ENCODE assay signal across 8 cellular contexts in genomic region chr14:93430319-93430801, GRCh38. TPM values are rescaled to one million over a fixed set of nuclear protein-coding genes. Genes with fewer than 3 reads are reported as not detected.
DNase-seq lines count a peak whose midpoint lies in the region; ATAC-seq and TF ChIP-seq lines count a peak whose summit lies in the region.
"Had no signal": no experiment of that assay in that cellular context is flagged by ENCODE, and none has a peak within 500 bp of the region (broad histone marks: within the 10 kb centered on the region; RNA-seq: fewer than 3 reads in every experiment).

No MANE protein-coding gene starts in this region.

- peaks cover 10% of the 10 kb centered on the region for H3K9me3 ChIP-seq in mucosa of descending colon

- DNase-seq in NCI-H1417 (lab: John Stamatoyannopoulos, UW), result peak; percentile 88 to 94 (median 90)
- peak; percentile 65 for DNase-seq in SHP77 treated with DMSO at 0.1 percent for 48 hours (lab: John Stamatoyannopoulos, UW)
- peak; percentile 38 for DNase-seq in iPS DF 4.7 (ENCODE audit: extremely low read depth, low spot score)
- peak in 40 of 49 donors; percentile 12 to 77 (median 46) for DNase-seq in substantia nigra (lab: John Stamatoyannopoulos, UW)
- DNase-seq in activated naive CD4-positive, alpha-beta T cell (lab: John Stamatoyannopoulos, UW), result no peak
- no peak for DNase-seq in mucosa of descending colon
- no peak for DNase-seq in NOMO-1 treated with DMSO at 0.1 percent for 48 hours (lab: John Stamatoyannopoulos, UW; ENCODE audit: unreplicated experiment)

- no peak for ATAC-seq in mucosa of descending colon

- peak overlapping the region; percentile 19 for H3K27ac ChIP-seq in substantia nigra (ENCODE audit: low read depth, low read length, poor library complexity, severe bottlenecking)

- H3K36me3 ChIP-seq in mucosa of descending colon (ENCODE audit: low read depth), result no peaks in the 10 kb centered on the region

- intact Hi-C loops in mucosa of descending colon (cut with DNase I, micrococcal nuclease), result no loop called here

- TF ChIP-seq CTCF in mucosa of descending colon (IDR thresholded peaks at IDR 0.05), result no peak

- H3K4me3 ChIP-seq in mucosa of descending colon, result no peak overlapping the region

- no peaks in the 10 kb centered on the region for H3K4me1 ChIP-seq in mucosa of descending colon (ENCODE audit: low read depth)

RNA-seq across cellular contexts. Expression of gene UNC79, which starts 0.4 kb away (rescaled TPM):
- total RNA-seq in mucosa of descending colon, result under 1 TPM; 0.09 to 0.89 (median 0.12) TPM
- total RNA-seq: M059J had no signal

Comparison
In these comparisons a context has a peak if more than half of its experiments do, and no peak if none do; other contexts are left out.
1. DNase-seq: peak in NCI-H1417 (3 of 3), SHP77 treated with DMSO at 0.1 percent for 48 hours (single experiment), iPS DF 4.7 (single experiment) and substantia nigra (40 of 49); none in activated naive CD4-positive, alpha-beta T cell (0 of 4), mucosa of descending colon (0 of 3) and NOMO-1 treated with DMSO at 0.1 percent for 48 hours (single experiment).